Comparison of ENCODE assay signal across 10 cellular contexts in the genomic region with DNA sequence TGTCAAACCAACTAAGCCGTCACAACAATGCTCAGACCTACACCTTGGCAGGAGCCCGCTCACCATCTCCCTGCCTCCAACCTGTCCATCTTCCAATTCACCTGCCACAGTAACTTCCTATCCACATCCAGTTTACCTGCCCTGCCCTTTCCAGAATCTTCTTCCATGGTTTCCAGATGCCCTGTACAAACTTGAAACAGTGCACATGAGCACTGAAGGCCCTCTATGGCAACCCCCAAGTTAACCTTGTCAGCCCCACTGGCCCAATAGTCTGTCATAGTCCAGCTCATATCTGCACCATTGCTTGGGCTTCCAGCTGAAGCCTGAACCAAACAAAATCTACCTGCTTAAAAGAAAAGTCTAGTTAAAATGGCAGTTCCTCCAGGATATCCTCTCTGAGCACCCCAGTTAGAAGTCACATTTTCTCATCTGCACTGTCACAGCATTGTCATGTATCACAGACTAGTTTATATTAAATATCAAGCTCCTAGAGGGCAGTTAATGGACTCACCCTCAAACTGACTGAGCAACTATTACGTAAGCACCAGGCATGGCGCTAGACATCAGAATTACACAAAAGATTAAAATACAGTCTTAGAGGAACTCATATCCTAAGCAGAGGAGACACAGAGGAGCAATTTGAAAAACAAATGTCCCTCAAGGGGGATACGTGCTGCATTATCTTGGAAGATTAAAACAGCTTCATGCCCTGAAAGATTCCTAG. TPM values are rescaled to one million over a fixed set of nuclear protein-coding genes. Genes with fewer than 3 reads are reported as not detected.
A peak's percentile ranks its signal among the peaks of the same experiment; 100 is the strongest.
DNase-seq lines count a peak whose midpoint lies in the region; ATAC-seq and TF ChIP-seq lines count a peak whose summit lies in the region.
"Had no signal": no experiment of that assay in that cellular context is flagged by ENCODE, and none has a peak within 500 bp of the region (broad histone marks: within the 10 kb centered on the region; RNA-seq: fewer than 3 reads in every experiment).

No MANE protein-coding gene starts in this region.

- H3K4me1 Mint-ChIP-seq in CD4-positive, alpha-beta T cell (ENCODE audit: low read depth): peaks cover 87% of the 10 kb centered on the region
- peaks cover 69 to 82% of the 10 kb centered on the region in 2 donors for H3K4me1 Mint-ChIP-seq in natural killer cell treated with Interleukin-12 subunit alpha and Interleukin-12 subunit beta and Interleukin-15 and Interleukin-18, amount 100 ng/mL, for 72 hours (ENCODE audit: low read depth in 2 of 2)

- H3K4me3 ChIP-seq in NB4 (ENCODE audit: low read depth, low read length) (no peak overlapping the region), colonic mucosa (no peak overlapping the region)

- no peak for ATAC-seq in CD4-positive, alpha-beta T cell (ENCODE audit: poor library complexity)
- no peak for ATAC-seq in natural killer cell treated with Interleukin-12 subunit alpha and Interleukin-12 subunit beta and Interleukin-15 and Interleukin-18, amount 100 ng/mL, for 72 hours

- no peaks in the 10 kb centered on the region for H3K27me3 ChIP-seq in CD4-positive, alpha-beta T cell (ENCODE audit: control insufficient read depth, insufficient read depth, low read length)
- no peaks in the 10 kb centered on the region for H3K27me3 ChIP-seq in colonic mucosa

- CTCF ChIA-PET in CD4-positive, alpha-beta T cell (lab: Charles Lee): interaction anchor here (0.6 to 2.1 kb wide), 3 partner anchors 10 to 74 kb away, joined by 3 to 10 read pairs (median 3); a partner anchor contains a TSS

- H3K27ac ChIP-seq in CD4-positive, alpha-beta T cell (ENCODE audit: low read depth, low read length): peak overlapping the region; percentile 58
- H3K27ac ChIP-seq in colonic mucosa: peak overlapping the region; percentile 68

- no peaks in the 10 kb centered on the region for H3K9me3 ChIP-seq in CD4-positive, alpha-beta T cell (ENCODE audit: control insufficient read depth, low read length)
- no peaks in the 10 kb centered on the region for H3K9me3 ChIP-seq in colonic mucosa

- no peak for DNase-seq in CD4-positive, alpha-beta T cell
- DNase-seq in NB4 (ENCODE audit: low read depth) (peak; percentile 69), colonic mucosa (no peak), D341Med (ENCODE audit: low spot score) (no peak), GM03348 (ENCODE audit: low spot score) (no peak), NCI-H2029 (lab: John Stamatoyannopoulos, UW) (no peak)
- DNase-seq in natural killer cell treated with Interleukin-12 subunit alpha and Interleukin-12 subunit beta and Interleukin-15 and Interleukin-18, amount 100 ng/mL, for 72 hours (ENCODE audit: low spot score): no peak
- no peak for DNase-seq in stimulated activated CD4-positive, alpha-beta T cell treated with anti-CD3 and anti-CD28 coated beads, Interleukin-4, amount 100 ng/mL, for 1 hour
- DNase-seq: GDM1; stimulated activated CD4-positive, alpha-beta T cell treated with anti-CD3 and anti-CD28 coated beads, Interleukin-15, amount 100 ng/mL, for 24 hours had no signal

- peak overlapping the region; percentile 95 for H3K27ac Mint-ChIP-seq in CD4-positive, alpha-beta T cell
- peak overlapping the region; percentile 91 to 95 for H3K27ac Mint-ChIP-seq in natural killer cell treated with Interleukin-12 subunit alpha and Interleukin-12 subunit beta and Interleukin-15 and Interleukin-18, amount 100 ng/mL, for 72 hours

- no peak for TF ChIP-seq POLR2A in NB4 (IDR thresholded peaks at IDR 0.05; ENCODE audit: extremely low read depth, insufficient read length)

- no peaks in the 10 kb centered on the region for H3K36me3 ChIP-seq in colonic mucosa

- H3K9me3 Mint-ChIP-seq in CD4-positive, alpha-beta T cell: no peaks in the 10 kb centered on the region
- H3K9me3 Mint-ChIP-seq in natural killer cell treated with Interleukin-12 subunit alpha and Interleukin-12 subunit beta and Interleukin-15 and Interleukin-18, amount 100 ng/mL, for 72 hours: no peaks in the 10 kb centered on the region

- peaks cover 70% of the 10 kb centered on the region for H3K36me3 Mint-ChIP-seq in CD4-positive, alpha-beta T cell (ENCODE audit: low read depth)
- H3K36me3 Mint-ChIP-seq in natural killer cell treated with Interleukin-12 subunit alpha and Interleukin-12 subunit beta and Interleukin-15 and Interleukin-18, amount 100 ng/mL, for 72 hours: peaks cover 13% of the 10 kb centered on the region

- no peaks in the 10 kb centered on the region for H3K27me3 Mint-ChIP-seq in CD4-positive, alpha-beta T cell
- H3K27me3 Mint-ChIP-seq in natural killer cell treated with Interleukin-12 subunit alpha and Interleukin-12 subunit beta and Interleukin-15 and Interleukin-18, amount 100 ng/mL, for 72 hours: no peaks in the 10 kb centered on the region

- no peak overlapping the region for H3K9ac ChIP-seq in colonic mucosa (ENCODE audit: low read depth in 2 of 2, low read length in 2 of 2)

- intact Hi-C loops in CD4-positive, alpha-beta T cell (cut with DNase I, micrococcal nuclease): loop anchor here in 1 of 2 experiments (1.0 kb wide), 1 partner anchor 10 kb away; no protein-coding TSS in a partner anchor
- intact Hi-C loops in colonic mucosa (cut with DNase I): loop anchor here (5.0 kb wide), 1 partner anchor 86 kb away; no protein-coding TSS in a partner anchor

- POLR2A ChIA-PET in CD4-positive, alpha-beta T cell (lab: Charles Lee): interaction anchor here (0.8 to 8.4 kb wide), 5 partner anchors 8 to 41 kb away, joined by 3 to 108 read pairs (median 3); a partner anchor contains a TSS

- TF ChIP-seq CTCF in CD4-positive, alpha-beta T cell (IDR thresholded peaks at IDR 0.05): no peak
- TF ChIP-seq CTCF in NB4 (IDR thresholded peaks at IDR 0.05; ENCODE audit: low read depth, low read length) (no peak), colonic mucosa (IDR thresholded peaks at IDR 0.05) (no peak)

- H3K4me3 Mint-ChIP-seq in CD4-positive, alpha-beta T cell: peak overlapping the region; percentile 80
- peak overlapping the region; percentile 78 for H3K4me3 Mint-ChIP-seq in natural killer cell treated with Interleukin-12 subunit alpha and Interleukin-12 subunit beta and Interleukin-15 and Interleukin-18, amount 100 ng/mL, for 72 hours

- peaks cover 42% of the 10 kb centered on the region for H3K4me1 ChIP-seq in colonic mucosa

RNA-seq across cellular contexts. Expression of a gene that starts 11.6 kb away (rescaled TPM):
- total RNA-seq in CD4-positive, alpha-beta T cell: 10 to 100 TPM; 53.3 to 57.8 TPM
- total RNA-seq in colonic mucosa: 10 to 100 TPM; 81.5 to 87.6 TPM
- 10 to 100 TPM; 71.2 to 96.6 TPM for total RNA-seq in natural killer cell treated with Interleukin-12 subunit alpha and Interleukin-12 subunit beta and Interleukin-15 and Interleukin-18, amount 100 ng/mL, for 72 hours

RNA-seq across cellular contexts. Expression of a gene that starts 40.4 kb away (rescaled TPM):
- total RNA-seq in CD4-positive, alpha-beta T cell: 100 to 1,000 TPM; 162 to 167 TPM
- total RNA-seq in colonic mucosa: 100 to 1,000 TPM; 147 to 278 TPM
- total RNA-seq in natural killer cell treated with Interleukin-12 subunit alpha and Interleukin-12 subunit beta and Interleukin-15 and Interleukin-18, amount 100 ng/mL, for 72 hours: 100 to 1,000 TPM; 170 to 282 TPM
